In the genomic region with DNA sequence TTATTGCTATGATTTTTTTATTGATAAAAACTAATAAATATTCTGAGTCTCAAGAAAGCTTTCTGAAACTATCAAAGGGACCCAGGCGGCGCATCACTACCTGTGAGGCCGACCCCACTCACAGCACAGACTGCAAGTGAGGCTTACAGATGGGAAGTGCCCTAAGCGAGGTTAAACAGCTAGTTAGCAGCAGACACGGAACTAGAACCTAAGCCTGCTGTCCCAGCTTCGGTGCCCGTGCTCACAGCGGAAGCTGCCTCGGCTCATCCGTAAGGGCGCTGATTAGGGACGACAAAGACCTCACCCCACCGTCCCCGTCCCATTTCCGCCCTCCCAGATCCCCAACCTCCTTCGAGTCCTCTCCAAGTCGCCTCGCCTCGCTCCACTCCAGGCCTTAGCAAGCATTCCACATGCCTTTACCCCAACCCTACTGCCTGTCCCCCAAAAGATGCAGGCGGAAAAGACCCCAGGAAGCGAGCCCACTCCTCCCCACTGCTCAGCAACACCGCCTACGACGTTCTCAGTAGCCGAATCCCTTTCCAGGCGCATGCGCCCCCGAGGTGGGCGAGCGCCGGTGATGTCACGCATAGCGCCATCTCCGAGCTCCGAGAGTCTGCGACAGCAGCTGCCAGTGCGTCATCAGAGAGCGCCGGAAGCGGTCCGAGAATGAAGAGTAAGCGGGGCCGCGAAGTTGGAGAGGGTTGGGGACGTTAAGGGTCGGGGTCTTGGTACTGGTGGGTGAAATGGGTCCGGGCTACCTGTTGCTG, we compare ENCODE assay signal across 8 cellular contexts. TPM values are rescaled to one million over a fixed set of nuclear protein-coding genes. Genes with fewer than 3 reads are reported as not detected.
DNase-seq lines count a peak whose midpoint lies in the region; TF ChIP-seq lines count a peak whose summit lies in the region.

A gene with protein sequence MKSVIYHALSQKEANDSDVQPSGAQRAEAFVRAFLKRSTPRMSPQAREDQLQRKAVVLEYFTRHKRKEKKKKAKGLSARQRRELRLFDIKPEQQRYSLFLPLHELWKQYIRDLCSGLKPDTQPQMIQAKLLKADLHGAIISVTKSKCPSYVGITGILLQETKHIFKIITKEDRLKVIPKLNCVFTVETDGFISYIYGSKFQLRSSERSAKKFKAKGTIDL (plus strand): TSS at position 631 of the 767 bp plus-strand sequence. CDS start 36 bp downstream, at position 667.

- H3K27ac Mint-ChIP-seq in nephron = peak within 1 kb of the TSS; percentile 96 to 99 (median 99)
- peak within 1 kb of the TSS; percentile 99 for H3K27ac Mint-ChIP-seq in stimulated activated naive CD8-positive, alpha-beta T cell treated with anti-CD3 and anti-CD28 coated beads, Interleukin-15, Interleukin-2, amounts not matched to agents 100 ng/mL and 50 ng/mL, for 24 hours

- peak within 1 kb of the TSS; percentile 98 to 99 (median 99) for H3K4me3 Mint-ChIP-seq in nephron
- peak within 1 kb of the TSS; percentile 94 for H3K4me3 Mint-ChIP-seq in stimulated activated naive CD8-positive, alpha-beta T cell treated with anti-CD3 and anti-CD28 coated beads, Interleukin-15, Interleukin-2, amounts not matched to agents 100 ng/mL and 50 ng/mL, for 24 hours

- TF ChIP-seq CTCF in LNCaP clone FGC (IDR thresholded peaks at IDR 0.05; ENCODE audit: control insufficient read depth, extremely low read depth, insufficient read depth) (no peak), fibroblast of pulmonary artery (IDR thresholded peaks at IDR 0.05; ENCODE audit: low read length, missing control alignments) (no peak), nephron (IDR thresholded peaks at IDR 0.05; ENCODE audit: unreplicated experiment in 3 of 3) (no peak)

- no peaks in the 10 kb centered on the region for H3K9me3 Mint-ChIP-seq in nephron
- H3K9me3 Mint-ChIP-seq in stimulated activated naive CD8-positive, alpha-beta T cell treated with anti-CD3 and anti-CD28 coated beads, Interleukin-15, Interleukin-2, amounts not matched to agents 100 ng/mL and 50 ng/mL, for 24 hours = no peaks in the 10 kb centered on the region

- DNase-seq in Daoy (ENCODE audit: low read depth) = peak; percentile 98
- DNase-seq in GOT3 (lab: John Stamatoyannopoulos, UW) = peak; percentile 84
- peak; percentile 83 for DNase-seq in LNCaP clone FGC (ENCODE audit: low read depth)
- DNase-seq in activated T-helper 9 cell treated with anti-CD3 and anti-CD28 coated beads, Interleukin-2, amount 50 U/mL, for 16 hours (ENCODE audit: low read depth) = peak; percentile 96
- peak; percentile 96 for DNase-seq in fibroblast of pulmonary artery (ENCODE audit: low read depth)

- TF ChIP-seq POLR2A in Raji (IDR thresholded peaks at IDR 0.05; ENCODE audit: insufficient read depth, low read depth, low read length) = peak; percentile 99

- peaks cover 7% of the 10 kb centered on the region for H3K36me3 Mint-ChIP-seq in nephron (ENCODE audit: low read depth)
- peaks cover 19% of the 10 kb centered on the region for H3K36me3 Mint-ChIP-seq in stimulated activated naive CD8-positive, alpha-beta T cell treated with anti-CD3 and anti-CD28 coated beads, Interleukin-15, Interleukin-2, amounts not matched to agents 100 ng/mL and 50 ng/mL, for 24 hours (ENCODE audit: low read depth)

- peaks cover 13% of the 10 kb centered on the region for H3K4me1 Mint-ChIP-seq in nephron
- peaks cover 33% of the 10 kb centered on the region for H3K4me1 Mint-ChIP-seq in stimulated activated naive CD8-positive, alpha-beta T cell treated with anti-CD3 and anti-CD28 coated beads, Interleukin-15, Interleukin-2, amounts not matched to agents 100 ng/mL and 50 ng/mL, for 24 hours (ENCODE audit: low read depth)

- peaks cover 5% of the 10 kb centered on the region for H3K27me3 Mint-ChIP-seq in nephron (ENCODE audit: low read depth)
- H3K27me3 Mint-ChIP-seq in stimulated activated naive CD8-positive, alpha-beta T cell treated with anti-CD3 and anti-CD28 coated beads, Interleukin-15, Interleukin-2, amounts not matched to agents 100 ng/mL and 50 ng/mL, for 24 hours = no peaks in the 10 kb centered on the region

- peak within 1 kb of the TSS; percentile 99 for H3K4me3 ChIP-seq in LNCaP clone FGC (ENCODE audit: low read depth, low read length)
- peak within 1 kb of the TSS; percentile 100 for H3K4me3 ChIP-seq in fibroblast of pulmonary artery (replicated peaks; ENCODE audit: low read depth, low read length)

RNA-seq across cellular contexts. Expression of the gene that starts here (rescaled TPM):
- total RNA-seq in Daoy (2014; rRNA removed; shearing (Covaris generic)) = 129 and 169 TPM in 2 replicates

Comparison
In these comparisons a context has a peak if more than half of its experiments do, and no peak if none do; other contexts are left out.
1. Peak in every context shown above with its lines: DNase-seq and H3K4me3 ChIP-seq.